8 cellular contexts compared by ENCODE assay signal in genomic region chr17:79796570-79797491, GRCh38. TPM values are rescaled to one million over a fixed set of nuclear protein-coding genes. Genes with fewer than 3 reads are reported as not detected.
DNase-seq lines count a peak whose midpoint lies in the region; ATAC-seq, FAIRE-seq and TF ChIP-seq lines count a peak whose summit lies in the region.

CBX8 (minus strand) TSS chr17:79797077; CDS start chr17:79796998, 79 bp downstream.

- peak within 1 kb of the TSS; percentile 78 for H3K9ac ChIP-seq in keratinocyte (ENCODE audit: control insufficient read depth, extremely low read depth, insufficient read depth, low read length)

- dilution Hi-C loops in keratinocyte (cut with MboI; ENCODE audit: extremely low pct_ligation_motif_present, low sequenced_read_pairs), result no loop called here

- no peaks in the 10 kb centered on the region for H4K20me1 ChIP-seq in keratinocyte (ENCODE audit: control insufficient read depth, extremely low read depth, insufficient read depth, low read length)

- H3K4me1 ChIP-seq in keratinocyte (ENCODE audit: control insufficient read depth, extremely low read depth, insufficient read depth, low read length), result peaks cover 44% of the 10 kb centered on the region

- H3K36me3 ChIP-seq in keratinocyte (ENCODE audit: control insufficient read depth in 2 of 2, extremely low read depth in 1 of 2, insufficient read depth in 2 of 2, low read length in 2 of 2), result peaks cover 6 to 8% of the 10 kb centered on the region in 2 experiments

- H3K4me3 ChIP-seq in keratinocyte (ENCODE audit: control insufficient read depth in 2 of 3, extremely low read depth in 1 of 3, insufficient read depth in 2 of 3, low read depth in 1 of 3, low read length in 3 of 3), result peak within 1 kb of the TSS; percentile 73 to 82 (median 75)

- peak; percentile 36 for FAIRE-seq in keratinocyte (lab: Jason Lieb, UNC)

- peak within 1 kb of the TSS; percentile 88 for H3K4me2 ChIP-seq in keratinocyte (ENCODE audit: control insufficient read depth, extremely low read depth, insufficient read depth, low read depth, low read length)

- H3K79me2 ChIP-seq in keratinocyte (ENCODE audit: control insufficient read depth, insufficient read depth, low read length), result no peaks in the 10 kb centered on the region

- H3K27ac ChIP-seq in keratinocyte (ENCODE audit: control insufficient read depth, insufficient read depth, low read length), result peak within 1 kb of the TSS; percentile 68

- H3K9me3 ChIP-seq in keratinocyte (ENCODE audit: control insufficient read depth, low read depth, low read length), result no peaks in the 10 kb centered on the region

- DNase-seq in AG09319 (ENCODE audit: extremely low read depth, low read depth) (peak; percentile 99), NCI-H446 (lab: John Stamatoyannopoulos, UW) (peak; percentile 99 to 100), cerebellar nuclear complex (lab: John Stamatoyannopoulos, UW) (peak; percentile 78 to 88), keratinocyte (ENCODE audit: low read depth, low spot score) (peak; percentile 91)
- peak; percentile 98 to 99 (median 99) for DNase-seq in stimulated activated CD4-positive, alpha-beta T cell treated with anti-CD3 and anti-CD28 coated beads, Interleukin-12 subunit alpha, Interleukin-12 subunit beta, amount 100 ng/mL, for 48 hours (ENCODE audit: low read depth in 2 of 3, low spot score in 1 of 3)

- ATAC-seq in GM19035 (IDR thresholded peaks at IDR 0.05; ENCODE audit: unreplicated experiment) (peak; percentile 82), HG03342 (IDR thresholded peaks at IDR 0.05; ENCODE audit: unreplicated experiment) (peak; percentile 86)
- peak; percentile 90 for ATAC-seq in activated CD4-positive, CD25-positive, alpha-beta regulatory T cell treated with anti-CD3 and anti-CD28 coated beads, Interleukin-2, amount 50 U/mL, for 24 hours

- H3K9me1 ChIP-seq in keratinocyte (ENCODE audit: control insufficient read depth, extremely low read depth, insufficient read depth, low read length), result no peaks in the 10 kb centered on the region

- H3K27me3 ChIP-seq in keratinocyte (ENCODE audit: control insufficient read depth, extremely low read depth, insufficient read depth, low read length), result peaks cover 63% of the 10 kb centered on the region

- H2AFZ ChIP-seq in keratinocyte (ENCODE audit: control insufficient read depth, low read length), result peak within 1 kb of the TSS; percentile 86

- TF ChIP-seq CTCF in AG09319 (IDR thresholded peaks at IDR 0.05; ENCODE audit: low read depth, low read length), result no peak
- TF ChIP-seq CTCF in keratinocyte (optimal IDR thresholded peaks at IDR 0.05 in 1 of 3, IDR thresholded peaks at IDR 0.05 in 1 of 3, conservative IDR thresholded peaks at IDR 0.05 in 1 of 3; ENCODE audit: extremely low read depth in 1 of 3, insufficient read depth in 2 of 3, low read length in 3 of 3), result peak in 1 of 3 experiments; percentile 19

RNA-seq across cellular contexts. Expression of gene CBX8, which starts in this region (rescaled TPM):
- polyA plus RNA-seq in keratinocyte, result 0.22 to 0.49 TPM (median 0.24 TPM) in 3 replicates
- polyA plus RNA-seq in keratinocyte (2011; ENCODE audit: low read depth), result 0.31 TPM
- 0.29 and 0.86 TPM in 2 replicates for polyA plus RNA-seq in keratinocyte (2011; cell fraction: cytosol; rRNA removed)
- polyA plus RNA-seq in keratinocyte (2011; cell fraction: nucleus; rRNA removed), result 0.67 and 1.5 TPM in 2 replicates
- polyA plus RNA-seq in keratinocyte (2012; ENCODE audit: low replicate concordance), result 2.2 and 2.8 TPM in 2 replicates
- polyA minus RNA-seq in keratinocyte, result 0.13 to 0.38 TPM (median 0.36 TPM) in 3 replicates
- polyA minus RNA-seq in keratinocyte (2011; cell fraction: cytosol; rRNA and poly(A)+ RNA removed), result not detected
- polyA minus RNA-seq in keratinocyte (2011; cell fraction: nucleus; rRNA and poly(A)+ RNA removed), result 0.53 and 1.9 TPM in 2 replicates

Comparison
In these comparisons a context has a peak if more than half of its experiments do, and no peak if none do; other contexts are left out.
1. Peak in every context shown above with its lines: DNase-seq, ATAC-seq, H3K4me3 ChIP-seq and H3K27ac ChIP-seq.